Comparison of ENCODE assay signal across 11 cellular contexts in genomic region chr5:102762828-102763227, GRCh38. TPM values are rescaled to one million over a fixed set of nuclear protein-coding genes. Genes with fewer than 3 reads are reported as not detected.
DNase-seq lines count a peak whose midpoint lies in the region; ATAC-seq and TF ChIP-seq lines count a peak whose summit lies in the region.
"Had no signal": no experiment of that assay in that cellular context is flagged by ENCODE, and none has a peak within 500 bp of the region (broad histone marks: within the 10 kb centered on the region; RNA-seq: fewer than 3 reads in every experiment).

No MANE protein-coding gene starts in this region.

- intact Hi-C loops in PC-3 (cut with micrococcal nuclease) (no loop called here), left ventricle myocardium superior (cut with micrococcal nuclease) (no loop called here)

- no peaks in the 10 kb centered on the region for H3K27me3 ChIP-seq in BLaER1
- no peaks in the 10 kb centered on the region for H3K27me3 ChIP-seq in PC-3 (ENCODE audit: low read length)
- H3K27me3 ChIP-seq: esophagus muscularis mucosa had no signal

- BruUV-seq in PC-3 (replicated peaks; lab: Mats Ljungman, UMichigan) = no TSS peak

- CTCF ChIA-PET in PC-3 (lab: Charles Lee) = interaction anchor here (0.7 to 0.8 kb wide), 2 partner anchors 81 to 181 kb away, joined by 4 to 5 read pairs; no protein-coding TSS in a partner anchor

- H4K20me1 ChIP-seq in BLaER1 = peaks cover 83% of the 10 kb centered on the region
- peaks cover 6% of the 10 kb centered on the region; the same call in 1 of the 2 replicates for H4K20me1 ChIP-seq in PC-3 (ENCODE audit: low read length)

- ATAC-seq in GM18502 (IDR thresholded peaks at IDR 0.05; ENCODE audit: poor library complexity, unreplicated experiment) = peak; percentile 33
- peak; percentile 68 for ATAC-seq in PC-3
- peak; percentile 58 for ATAC-seq in left ventricle myocardium superior
- ATAC-seq in GM19035 (IDR thresholded peaks at IDR 0.05; ENCODE audit: unreplicated experiment) = no peak
- no peak for ATAC-seq in HG03095 (IDR thresholded peaks at IDR 0.05; ENCODE audit: unreplicated experiment)

- H3K4me2 ChIP-seq in BLaER1 (peak overlapping the region; percentile 48), PC-3 (ENCODE audit: low read length) (peak overlapping the region; percentile 72)

- H3F3A ChIP-seq in PC-3 (ENCODE audit: low read length, unreplicated experiment) = no peaks in the 10 kb centered on the region

- H3K4me1 ChIP-seq in BLaER1 = peaks cover 34% of the 10 kb centered on the region
- peaks cover 33% of the 10 kb centered on the region for H3K4me1 ChIP-seq in PC-3 (ENCODE audit: insufficient read depth, low read length)

- POLR2A ChIA-PET in PC-3 (lab: Charles Lee; ENCODE audit: unreplicated experiment) = interaction anchor here (0.6 to 0.7 kb wide), 2 partner anchors 18 to 48 kb away, joined by 4 read pairs; no protein-coding TSS in a partner anchor

- H3K79me2 ChIP-seq in PC-3 (ENCODE audit: low read length) = peaks cover 67% of the 10 kb centered on the region

- H3K36me3 ChIP-seq in BLaER1 (peaks cover 13% of the 10 kb centered on the region), PC-3 (ENCODE audit: low read depth, low read length) (no peaks in the 10 kb centered on the region)
- H3K36me3 ChIP-seq: esophagus muscularis mucosa, lower lobe of right lung had no signal

- no peak overlapping the region for H2AFZ ChIP-seq in PC-3 (ENCODE audit: low read length)

- H3K27ac ChIP-seq in BLaER1 = no peak overlapping the region
- peak overlapping the region; percentile 16 for H3K27ac ChIP-seq in PC-3 (ENCODE audit: low read length)

- DNase-seq in PC-3 = peak; percentile 45
- no peak for DNase-seq in left ventricle myocardium superior
- DNase-seq in EL = no peak
- no peak for DNase-seq in ureter (ENCODE audit: low spot score)
- DNase-seq: lower lobe of right lung, NCI-H524 treated with DMSO at 0.1 percent for 48 hours had no signal

- no peaks in the 10 kb centered on the region for H3K9me2 ChIP-seq in PC-3 (replicated peaks; ENCODE audit: low read length)

- H3K9me3 ChIP-seq in BLaER1 (no peaks in the 10 kb centered on the region), PC-3 (ENCODE audit: low read length) (no peaks in the 10 kb centered on the region)
- H3K9me3 ChIP-seq: esophagus muscularis mucosa, lower lobe of right lung had no signal

- H3K4me3 ChIP-seq in BLaER1 = no peak overlapping the region
- no peak overlapping the region for H3K4me3 ChIP-seq in PC-3 (ENCODE audit: low read length)

- TF ChIP-seq CTCF in PC-3 (conservative IDR thresholded peaks at IDR 0.05; ENCODE audit: low read depth, low read length) = no peak

- no peak overlapping the region for H3K9ac ChIP-seq in BLaER1
- no peak overlapping the region for H3K9ac ChIP-seq in PC-3 (ENCODE audit: low read length)

RNA-seq across cellular contexts. Expression of gene PAM, which starts 7.7 kb away (rescaled TPM):
- total RNA-seq in PC-3 (2014; rRNA removed) (90.0 and 153 TPM in 2 replicates), left ventricle myocardium superior (1,055 TPM), ureter (124 TPM)

Comparison
In these comparisons a context has a peak if more than half of its experiments do, and no peak if none do; other contexts are left out.
1. ATAC-seq: peak in GM18502 (single experiment), PC-3 (single experiment) and left ventricle myocardium superior (single experiment); none in GM19035 (single experiment) and HG03095 (single experiment).